9 cellular contexts compared by ENCODE assay signal in genomic region chr7:135930565-135931423, GRCh38. TPM values are rescaled to one million over a fixed set of nuclear protein-coding genes. Genes with fewer than 3 reads are reported as not detected.
A peak's percentile ranks its signal among the peaks of the same experiment; 100 is the strongest.
DNase-seq lines count a peak whose midpoint lies in the region; ATAC-seq and TF ChIP-seq lines count a peak whose summit lies in the region.
"Had no signal": no experiment of that assay in that cellular context is flagged by ENCODE, and none has a peak within 500 bp of the region (broad histone marks: within the 10 kb centered on the region; RNA-seq: fewer than 3 reads in every experiment).

No MANE protein-coding gene starts in this region.

- H3K27ac Mint-ChIP-seq in CD8-positive, alpha-beta T cell = peak overlapping the region; percentile 43
- H3K27ac Mint-ChIP-seq in nephron progenitor cell = peak overlapping the region; percentile 95

- no peaks in the 10 kb centered on the region for H3K27me3 Mint-ChIP-seq in CD8-positive, alpha-beta T cell (ENCODE audit: low read depth)
- H3K27me3 Mint-ChIP-seq in nephron progenitor cell (ENCODE audit: low read depth, poor library complexity) = peaks cover 3% of the 10 kb centered on the region

- no peak for TF ChIP-seq CTCF in CD8-positive, alpha-beta T cell (IDR thresholded peaks at IDR 0.05)
- TF ChIP-seq CTCF in epithelial cell of esophagus (IDR thresholded peaks at IDR 0.05; ENCODE audit: insufficient read depth, low read depth, low read length, missing control alignments) (no peak), nephron progenitor cell (IDR thresholded peaks at IDR 0.05) (no peak)

- no peaks in the 10 kb centered on the region for H3K9me3 Mint-ChIP-seq in CD8-positive, alpha-beta T cell
- peaks cover 4% of the 10 kb centered on the region for H3K9me3 Mint-ChIP-seq in nephron progenitor cell
- H3K9me3 Mint-ChIP-seq: neural crest cell had no signal

- no peak for ATAC-seq in CD8-positive, alpha-beta T cell
- ATAC-seq in HG02678 (IDR thresholded peaks at IDR 0.05; ENCODE audit: unreplicated experiment) = no peak
- ATAC-seq in HG03520 (IDR thresholded peaks at IDR 0.05; ENCODE audit: unreplicated experiment) = no peak
- no peak for ATAC-seq in HG03175 (IDR thresholded peaks at IDR 0.05; ENCODE audit: unreplicated experiment)
- no peak for ATAC-seq in HG02840 (IDR thresholded peaks at IDR 0.05; ENCODE audit: low FRiP score, unreplicated experiment)

- H3K36me3 ChIP-seq in CD8-positive, alpha-beta T cell (ENCODE audit: insufficient read depth, low read length) = peaks cover 9% of the 10 kb centered on the region

- peaks cover 4% of the 10 kb centered on the region for H3K4me1 ChIP-seq in CD8-positive, alpha-beta T cell (ENCODE audit: insufficient read depth, low read length)

- intact Hi-C loops in CD8-positive, alpha-beta T cell (cut with DNase I, micrococcal nuclease) = loop anchor here in 1 of 2 experiments (5.0 kb wide), 1 partner anchor 77 kb away; no protein-coding TSS in a partner anchor

- H3K27me3 ChIP-seq in CD8-positive, alpha-beta T cell (ENCODE audit: insufficient read depth, low read length) = no peaks in the 10 kb centered on the region

- POLR2A ChIA-PET in CD8-positive, alpha-beta T cell (lab: Charles Lee) = no interaction called here

- DNase-seq in CD8-positive, alpha-beta T cell = no peak
- DNase-seq in M059J (ENCODE audit: low read depth) = peak; percentile 57
- peak; percentile 79 for DNase-seq in epithelial cell of esophagus (ENCODE audit: low read depth)
- DNase-seq in nephron progenitor cell = no peak

- CTCF ChIA-PET in CD8-positive, alpha-beta T cell (lab: Charles Lee) = no interaction called here

- H3K27ac ChIP-seq in CD8-positive, alpha-beta T cell (ENCODE audit: low read depth, low read length) = no peak overlapping the region

- no peaks in the 10 kb centered on the region for H3K9me3 ChIP-seq in CD8-positive, alpha-beta T cell (ENCODE audit: low read length)

- peaks cover 38% of the 10 kb centered on the region for H3K4me1 Mint-ChIP-seq in CD8-positive, alpha-beta T cell (ENCODE audit: low read depth)
- H3K4me1 Mint-ChIP-seq in nephron progenitor cell = peaks cover 75% of the 10 kb centered on the region

- no peak overlapping the region for H3K4me3 Mint-ChIP-seq in CD8-positive, alpha-beta T cell
- peak overlapping the region; percentile 2 for H3K4me3 Mint-ChIP-seq in nephron progenitor cell
- H3K4me3 Mint-ChIP-seq: neural crest cell had no signal

- H3K36me3 Mint-ChIP-seq in CD8-positive, alpha-beta T cell = peaks cover 52% of the 10 kb centered on the region
- peaks cover 44% of the 10 kb centered on the region for H3K36me3 Mint-ChIP-seq in nephron progenitor cell (ENCODE audit: low read depth)

- H3K4me3 ChIP-seq in CD8-positive, alpha-beta T cell (ENCODE audit: low read depth, low read length) = no peak overlapping the region
- no peak overlapping the region for H3K4me3 ChIP-seq in epithelial cell of esophagus (ENCODE audit: low read length)

RNA-seq across cellular contexts. Expression of gene MTPN, which starts 46.4 kb away (rescaled TPM):
- 100 to 1,000 TPM in 1 of 2 experiments, 10 to 100 TPM in 1; 91.9 to 101 TPM for total RNA-seq in CD8-positive, alpha-beta T cell
- total RNA-seq in M059J (2014; rRNA removed; shearing (Covaris generic)) = 154 and 217 TPM in 2 replicates

Comparison
In these comparisons a context has a peak if more than half of its experiments do, and no peak if none do; other contexts are left out.
1. DNase-seq: peak in M059J (single experiment) and epithelial cell of esophagus (single experiment); none in CD8-positive, alpha-beta T cell (0 of 7) and nephron progenitor cell (single experiment).